14 cellular contexts compared by ENCODE assay signal in the genomic region with DNA sequence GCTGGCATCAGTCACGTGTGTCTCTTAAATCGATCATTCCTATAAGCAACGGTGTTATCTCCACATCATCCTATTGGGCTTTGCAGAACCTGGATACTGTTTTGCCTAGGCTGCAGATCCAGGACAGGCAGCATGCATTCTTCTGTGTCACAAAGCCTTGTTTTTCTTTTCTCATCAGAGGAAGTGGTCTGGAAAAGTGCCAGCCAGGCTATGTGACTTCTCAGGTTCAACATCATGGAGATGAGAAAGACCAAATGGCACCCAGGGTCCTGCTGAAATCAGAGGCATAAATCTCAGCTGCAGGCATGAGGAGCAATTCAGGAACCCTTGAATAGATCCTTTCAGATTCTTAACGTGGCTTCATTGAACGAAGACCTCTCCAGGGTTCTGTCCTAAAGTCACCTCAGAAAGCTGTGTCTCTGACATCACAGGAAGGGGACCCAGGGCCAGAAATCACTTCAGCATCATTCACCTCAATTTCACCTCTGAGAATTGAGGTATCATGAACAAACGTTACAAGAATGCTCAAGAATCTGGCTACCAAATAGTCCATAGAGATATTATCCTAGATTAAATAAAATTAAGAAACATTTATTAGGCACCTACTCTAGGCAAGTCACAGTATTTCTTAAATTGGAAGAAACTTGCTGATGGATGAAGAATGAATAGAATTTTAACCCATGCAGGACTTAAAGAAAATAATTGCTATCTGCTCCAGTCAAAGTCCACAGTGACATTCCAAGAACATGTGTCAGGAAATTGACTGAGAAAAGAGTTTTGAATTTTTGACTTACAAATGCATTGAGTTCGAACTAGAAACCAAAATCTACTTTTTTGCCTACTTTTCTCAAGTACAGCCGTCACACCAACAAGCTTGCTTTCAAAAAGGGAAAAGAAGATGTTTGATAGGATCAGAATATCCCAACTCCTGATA.
DNase-seq lines count a peak whose midpoint lies in the region; ATAC-seq, FAIRE-seq and TF ChIP-seq lines count a peak whose summit lies in the region.
"Had no signal": no experiment of that assay in that cellular context is flagged by ENCODE, and none has a peak within 500 bp of the region (broad histone marks: within the 10 kb centered on the region; RNA-seq: fewer than 3 reads in every experiment).

No MANE protein-coding gene starts in this region.

- H4K20me1 ChIP-seq in endothelial cell of umbilical vein (replicated peaks; ENCODE audit: control insufficient read depth, extremely low read depth, insufficient read depth, low read length): no peaks in the 10 kb centered on the region

- H3K4me1 Mint-ChIP-seq in progenitor cell of endocrine pancreas (ENCODE audit: low read depth): peaks cover 2% of the 10 kb centered on the region

- H3K27ac ChIP-seq in ACC112 (ENCODE audit: low read depth, low read length) (peak overlapping the region; percentile 40; the same call in 1 of the 2 replicates), endothelial cell of umbilical vein (ENCODE audit: insufficient read depth, low read depth, low read length) (no peak overlapping the region)
- H3K27ac ChIP-seq: C4-2B, testis had no signal

- DNase-seq in Jurkat, Clone E6-1 (ENCODE audit: low read depth, low spot score): peak; percentile 39
- DNase-seq in activated T-cell treated with anti-CD3 and anti-CD28 coated beads for 1 hour (ENCODE audit: low read depth): peak; percentile 39
- peak; percentile 31 for DNase-seq in endothelial cell of umbilical vein (ENCODE audit: low read depth, low spot score)
- no peak for DNase-seq in progenitor cell of endocrine pancreas (ENCODE audit: low spot score, unreplicated experiment)
- no peak for DNase-seq in superior temporal gyrus (ENCODE audit: extremely low spot score)
- DNase-seq in epidermal melanocyte (ENCODE audit: insufficient read length, low spot score): no peak
- DNase-seq: heart right ventricle, NCI-H526 treated with DMSO at 0.1 percent for 48 hours, testis had no signal

- H3K4me3 Mint-ChIP-seq in progenitor cell of endocrine pancreas (ENCODE audit: low read depth): no peak overlapping the region

- peak; percentile 68 for FAIRE-seq in endothelial cell of umbilical vein (lab: Jason Lieb, UNC)
- FAIRE-seq: GM12891, TTC549 had no signal

- no peak overlapping the region for H3K9ac ChIP-seq in endothelial cell of umbilical vein (replicated peaks; ENCODE audit: extremely low read depth, insufficient read depth, low read length)

- dilution Hi-C loops in endothelial cell of umbilical vein (cut with MboI; ENCODE audit: extremely low pct_ligation_motif_present, low sequenced_read_pairs): no loop called here

- no peaks in the 10 kb centered on the region for H3K79me2 ChIP-seq in ACC112 (ENCODE audit: control insufficient read depth, insufficient read depth, low read length, unreplicated experiment)
- H3K79me2 ChIP-seq in endothelial cell of umbilical vein (ENCODE audit: control insufficient read depth, insufficient read depth, low read length): no peaks in the 10 kb centered on the region

- H3K27me3 ChIP-seq in ACC112 (ENCODE audit: insufficient read depth, low read length) (no peaks in the 10 kb centered on the region), endothelial cell of umbilical vein (ENCODE audit: control insufficient read depth in 2 of 2, insufficient read depth in 2 of 2, low read length in 2 of 2) (no peaks in the 10 kb centered on the region)
- H3K27me3 ChIP-seq: heart right ventricle, testis had no signal

- peak overlapping the region; percentile 7 for H3K4me2 ChIP-seq in endothelial cell of umbilical vein (ENCODE audit: insufficient read depth, low read length)

- H3K27ac Mint-ChIP-seq in progenitor cell of endocrine pancreas: no peak overlapping the region

- H3K4me1 ChIP-seq in ACC112 (ENCODE audit: control insufficient read depth, insufficient read depth, low read length, unreplicated experiment) (peaks cover 54% of the 10 kb centered on the region), endothelial cell of umbilical vein (ENCODE audit: control insufficient read depth, extremely low read depth, insufficient read depth, low read length) (peaks cover 64% of the 10 kb centered on the region)
- H3K4me1 ChIP-seq: testis had no signal

- ATAC-seq in HG03159 (IDR thresholded peaks at IDR 0.05; ENCODE audit: unreplicated experiment): no peak
- ATAC-seq: heart right ventricle had no signal

- H3K9me3 ChIP-seq in endothelial cell of umbilical vein (replicated peaks; ENCODE audit: control insufficient read depth, insufficient read depth, low read length): no peaks in the 10 kb centered on the region
- H3K9me3 ChIP-seq: testis had no signal

- H3K36me3 ChIP-seq in ACC112 (ENCODE audit: insufficient read depth, low read length) (no peaks in the 10 kb centered on the region), endothelial cell of umbilical vein (ENCODE audit: control insufficient read depth in 2 of 2, extremely low read depth in 1 of 2, insufficient read depth in 2 of 2, low read length in 2 of 2) (no peaks in the 10 kb centered on the region)
- H3K36me3 ChIP-seq: heart right ventricle had no signal

- H2AFZ ChIP-seq in ACC112 (ENCODE audit: low read length, unreplicated experiment) (no peak overlapping the region), endothelial cell of umbilical vein (ENCODE audit: low read depth, low read length) (no peak overlapping the region)

- no peak for TF ChIP-seq POLR2A in endothelial cell of umbilical vein (IDR thresholded peaks at IDR 0.05; ENCODE audit: low read depth, low read length)

- CTCF ChIA-PET in endothelial cell of umbilical vein (lab: Charles Lee): interaction anchor here (1.2 to 1.6 kb wide), 4 partner anchors 84 to 916 kb away, joined by 3 to 4 read pairs (median 4); no protein-coding TSS in a partner anchor

- TF ChIP-seq CTCF in endothelial cell of umbilical vein (IDR thresholded peaks at IDR 0.05; ENCODE audit: extremely low read depth in 1 of 2, insufficient read depth in 1 of 2, low read depth in 1 of 2, low read length in 2 of 2): no peak
- no peak for TF ChIP-seq CTCF in progenitor cell of endocrine pancreas (IDR thresholded peaks at IDR 0.05; ENCODE audit: unreplicated experiment)

- H3K4me3 ChIP-seq in ACC112 (ENCODE audit: low read depth, low read length): no peak overlapping the region; the same call in 1 of the 2 replicates
- no peak overlapping the region for H3K4me3 ChIP-seq in Jurkat, Clone E6-1 (ENCODE audit: low read length)
- H3K4me3 ChIP-seq in endothelial cell of umbilical vein (replicated peaks in 1 of 3; ENCODE audit: insufficient read depth in 1 of 3, low read depth in 1 of 3, low read length in 3 of 3): no peak overlapping the region
- H3K4me3 ChIP-seq: heart right ventricle, testis had no signal

- no peaks in the 10 kb centered on the region for H3K36me3 Mint-ChIP-seq in progenitor cell of endocrine pancreas (ENCODE audit: insufficient read depth)

- POLR2A ChIA-PET in endothelial cell of umbilical vein (lab: Charles Lee): no interaction called here

- BruUV-seq in endothelial cell of umbilical vein (replicated peaks; lab: Mats Ljungman, UMichigan): no TSS peak

- no peaks in the 10 kb centered on the region for H3K27me3 Mint-ChIP-seq in progenitor cell of endocrine pancreas

- intact Hi-C loops in endothelial cell of umbilical vein (cut with micrococcal nuclease): loop anchor here (5.0 to 10.0 kb wide), 9 partner anchors 92 to 998 kb away; no protein-coding TSS in a partner anchor

- no peaks in the 10 kb centered on the region for H3K9me3 Mint-ChIP-seq in progenitor cell of endocrine pancreas (ENCODE audit: low read depth)

- no peaks in the 10 kb centered on the region for H3K9me1 ChIP-seq in endothelial cell of umbilical vein (replicated peaks; ENCODE audit: control insufficient read depth, extremely low read depth, insufficient read depth, low read length)

TF ChIP-seq in endothelial cell of umbilical vein, 7 proteins besides CTCF, POLR2A, EP300 and RAD21:
- no peak for TF ChIP-seq JUN (IDR thresholded peaks at IDR 0.05; ENCODE audit: borderline replicate concordance, insufficient read depth, insufficient read length, low read depth)
- TF ChIP-seq GATA2 (IDR thresholded peaks at IDR 0.05; ENCODE audit: insufficient read depth, insufficient read length, low read depth, low read length): peak; percentile 45
- TF ChIP-seq, protein P1, sequence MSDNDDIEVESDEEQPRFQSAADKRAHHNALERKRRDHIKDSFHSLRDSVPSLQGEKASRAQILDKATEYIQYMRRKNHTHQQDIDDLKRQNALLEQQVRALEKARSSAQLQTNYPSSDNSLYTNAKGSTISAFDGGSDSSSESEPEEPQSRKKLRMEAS (IDR thresholded peaks at IDR 0.05; ENCODE audit: insufficient read depth, insufficient read length): no peak
- no peak for TF ChIP-seq MYC (IDR thresholded peaks at IDR 0.05; ENCODE audit: low read depth, low read length)
- TF ChIP-seq FOS (IDR thresholded peaks at IDR 0.05; ENCODE audit: borderline replicate concordance, insufficient read depth, low read length): no peak
- no peak for TF ChIP-seq EZH2 (IDR thresholded peaks at IDR 0.05; ENCODE audit: borderline replicate concordance, low read depth, low read length, severe bottlenecking)
- TF ChIP-seq POLR2AphosphoS5 (IDR thresholded peaks at IDR 0.05; ENCODE audit: insufficient read depth, low read depth, low read length): peak; percentile 30

Comparison
In these comparisons a context has a peak if more than half of its experiments do, and no peak if none do; other contexts are left out.
1. DNase-seq: peak in Jurkat, Clone E6-1 (single experiment), activated T-cell treated with anti-CD3 and anti-CD28 coated beads for 1 hour (single experiment) and endothelial cell of umbilical vein (single experiment); none in progenitor cell of endocrine pancreas (single experiment), superior temporal gyrus (single experiment) and epidermal melanocyte (single experiment).